Comparison of ENCODE assay signal across 8 cellular contexts in genomic region chr22:31969789-31970489, GRCh38.
DNase-seq lines count a peak whose midpoint lies in the region; ATAC-seq and TF ChIP-seq lines count a peak whose summit lies in the region.

No MANE protein-coding gene starts in this region.

- ATAC-seq in HG03520 (IDR thresholded peaks at IDR 0.05; ENCODE audit: unreplicated experiment) = no peak

- CTCF ChIA-PET in HEK293T (lab: Yijun Ruan, JAX) = interaction anchor here (0.6 to 2.1 kb wide), 47 partner anchors 8 to 439 kb away, joined by 3 to 32 read pairs (median 4); partner anchors contain the start of genes DEPDC5 and PISD

- peak overlapping the region; percentile 44 for H3K4me3 ChIP-seq in WI38 (ENCODE audit: low read depth, low read length)

- TF ChIP-seq CTCF in WI38 (IDR thresholded peaks at IDR 0.05; ENCODE audit: low read depth, low read length) = peak; percentile 33; the same call in 1 of the 2 replicates

- peak; percentile 55 for DNase-seq in DMS79 (lab: John Stamatoyannopoulos, UW)
- DNase-seq in HEK293T (ENCODE audit: extremely low spot score) = peak; percentile 81
- peak; percentile 16 for DNase-seq in NCI-H2107 (lab: John Stamatoyannopoulos, UW)
- DNase-seq in central memory CD4-positive, alpha-beta T cell = peak; percentile 70
- DNase-seq in iris pigment epithelial cell (ENCODE audit: low read depth) = peak; percentile 70
- DNase-seq in stimulated activated CD4-positive, alpha-beta T cell treated with anti-CD3 and anti-CD28 coated beads, Interleukin-12 subunit alpha, Interleukin-12 subunit beta, amount 100 ng/mL, for 48 hours (ENCODE audit: low read depth in 2 of 3, low spot score in 1 of 3) = peak; percentile 46 to 50 (median 48)

- POLR2A ChIA-PET in HEK293T (lab: Yijun Ruan, JAX) = interaction anchor here (1.1 to 2.2 kb wide), 6 partner anchors 19 to 308 kb away, joined by 3 to 17 read pairs (median 4); partner anchors contain the start of gene PISD

TF ChIP-seq in HEK293T, 16 proteins besides CTCF, POLR2A, EP300 and RAD21:
- TF ChIP-seq L3MBTL2 (conservative IDR thresholded peaks at IDR 0.05) (peak; percentile 80), FOXK2 (IDR thresholded peaks at IDR 0.05) (no peak), SUZ12 (IDR thresholded peaks at IDR 0.05) (no peak), CTBP1 (IDR thresholded peaks at IDR 0.05; ENCODE audit: borderline replicate concordance) (peak; percentile 48)

Comparison
In these comparisons a context has a peak if more than half of its experiments do, and no peak if none do; other contexts are left out.
1. DNase-seq: peak in every context shown above with its lines; median percentile 81 in HEK293T; 70 in central memory CD4-positive, alpha-beta T cell; 70 in iris pigment epithelial cell; 55 in DMS79; 48 in stimulated activated CD4-positive, alpha-beta T cell treated with anti-CD3 and anti-CD28 coated beads, Interleukin-12 subunit alpha, Interleukin-12 subunit beta, amount 100 ng/mL, for 48 hours; 16 in NCI-H2107.